Comparison of ENCODE assay signal across 35 cellular contexts in the genomic region with DNA sequence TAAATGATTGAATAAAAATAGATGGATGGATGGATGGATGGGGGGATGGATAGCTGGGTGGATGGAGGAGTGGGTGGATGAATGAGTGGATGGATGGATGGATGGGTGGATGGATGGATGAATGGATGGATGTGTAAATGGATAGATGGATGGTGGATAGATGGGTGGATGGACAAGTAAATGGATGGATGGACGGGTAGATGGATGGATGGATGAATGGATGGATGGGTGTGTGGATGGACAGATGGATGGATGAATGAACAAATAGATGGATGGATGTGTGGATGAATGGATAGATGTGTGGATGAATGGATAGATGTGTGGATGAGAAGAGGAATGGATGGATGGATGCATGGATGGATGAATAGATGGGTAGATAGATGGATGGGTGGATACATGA.
"Had no signal": no experiment of that assay in that cellular context is flagged by ENCODE, and none has a peak within 500 bp of the region (broad histone marks: within the 10 kb centered on the region; RNA-seq: fewer than 3 reads in every experiment).

No MANE protein-coding gene starts in this region.

- DNase-seq: Karpas-422, Kasumi-1, MG63, MM.1S, MV-4-11, NCI-H1048, NCI-H1092, NCI-H1092 treated with DMSO at 0.1 percent for 48 hours, NCI-H1105, NCI-H1105 treated with DMSO at 0.1 percent for 48 hours, NCI-H1417, NCI-H1417 treated with DMSO at 0.1 percent for 48 hours, NCI-H1436, NCI-H1436 treated with DMSO at 0.1 percent for 48 hours, NCI-H146, NCI-H1694, NCI-H1694 treated with DMSO at 0.1 percent for 48 hours, NCI-H187, NCI-H187 treated with DMSO at 0.1 percent for 48 hours, NCI-H1930, NCI-H2029, NCI-H2029 treated with DMSO at 0.1 percent for 48 hours, NCI-H2081, NCI-H2081 treated with DMSO at 0.1 percent for 48 hours, NCI-H2107, NCI-H2171, NCI-H2171 treated with DMSO at 0.1 percent for 48 hours, NCI-H2227 treated with DMSO at 0.1 percent for 48 hours, NCI-H226, NCI-H345, NCI-H446, NCI-H446 treated with DMSO at 0.1 percent for 48 hours, NCI-H510A, NCI-H510A treated with DMSO at 0.1 percent for 48 hours, NCI-H524 had no signal

- H3K9me3 ChIP-seq: MG63 had no signal

- H3K27me3 ChIP-seq: MG63 had no signal

- H3K36me3 ChIP-seq: MG63 had no signal

- H3K4me3 ChIP-seq: MG63 had no signal
